9 cellular contexts compared by ENCODE assay signal in genomic region chr6:146785001-146785585, GRCh38.
A peak's percentile ranks its signal among the peaks of the same experiment; 100 is the strongest.
DNase-seq lines count a peak whose midpoint lies in the region; TF ChIP-seq lines count a peak whose summit lies in the region.
"Had no signal": no experiment of that assay in that cellular context is flagged by ENCODE, and none has a peak within 500 bp of the region (broad histone marks: within the 10 kb centered on the region; RNA-seq: fewer than 3 reads in every experiment).

No MANE protein-coding gene starts in this region.

- H3K36me3 ChIP-seq in neuronal stem cell (replicated peaks in 1 of 2; ENCODE audit: control insufficient read depth in 2 of 2, insufficient read depth in 2 of 2, low read length in 2 of 2): no peaks in the 10 kb centered on the region
- no peaks in the 10 kb centered on the region for H3K36me3 ChIP-seq in sigmoid colon

- no peak overlapping the region for H4K91ac ChIP-seq in neuronal stem cell (ENCODE audit: low read depth, low read length, poor library complexity)

- H3K4me1 ChIP-seq in neuronal stem cell (ENCODE audit: control insufficient read depth in 2 of 2, insufficient read depth in 1 of 2, low read depth in 1 of 2, low read length in 2 of 2): no peaks in the 10 kb centered on the region
- peaks cover 0 to 4% (median 0%) of the 10 kb centered on the region in 4 donors for H3K4me1 ChIP-seq in sigmoid colon

- no peak for TF ChIP-seq EP300 in sigmoid colon (IDR thresholded peaks at IDR 0.05)

- intact Hi-C loops in sigmoid colon (cut with DNase I): no loop called here

- no peak overlapping the region for H3K4ac ChIP-seq in neuronal stem cell (ENCODE audit: low read length)

- H3K14ac ChIP-seq in neuronal stem cell (ENCODE audit: low read length): no peak overlapping the region

- no peak overlapping the region for H2BK12ac ChIP-seq in neuronal stem cell (ENCODE audit: low read length)

- no peak overlapping the region for H3K23ac ChIP-seq in neuronal stem cell (ENCODE audit: low read depth, low read length, poor library complexity)

- H3K4me3 ChIP-seq in AG09309 (ENCODE audit: control insufficient read depth, low read depth, low read length): no peak overlapping the region
- no peak overlapping the region for H3K4me3 ChIP-seq in HFF-Myc (replicated peaks; ENCODE audit: low read depth, low read length)
- no peak overlapping the region for H3K4me3 ChIP-seq in neuronal stem cell (ENCODE audit: low read length in 2 of 2)
- H3K4me3 ChIP-seq in sigmoid colon: no peak overlapping the region

- no peak overlapping the region for H2AK5ac ChIP-seq in neuronal stem cell (ENCODE audit: low read depth, low read length)

- no peak overlapping the region for H2AFZ ChIP-seq in neuronal stem cell (ENCODE audit: low read length)

- no peak overlapping the region for H2BK15ac ChIP-seq in neuronal stem cell (ENCODE audit: low read length)

- no peak overlapping the region for H3K9ac ChIP-seq in neuronal stem cell (ENCODE audit: low read depth, low read length, poor library complexity)

- H3K27me3 ChIP-seq in neuronal stem cell (ENCODE audit: control insufficient read depth in 3 of 3, insufficient read depth in 3 of 3, low read depth in 1 of 3, low read length in 3 of 3): no peaks in the 10 kb centered on the region
- no peaks in the 10 kb centered on the region for H3K27me3 ChIP-seq in sigmoid colon

- no peak overlapping the region for H3K27ac ChIP-seq in neuronal stem cell (replicated peaks; ENCODE audit: low read length)
- no peak overlapping the region for H3K27ac ChIP-seq in sigmoid colon

- no peaks in the 10 kb centered on the region for H3K79me1 ChIP-seq in neuronal stem cell (ENCODE audit: low read depth, low read length)

- no peak overlapping the region for H2BK5ac ChIP-seq in neuronal stem cell (ENCODE audit: low read length)

- DNase-seq in AG09309 (ENCODE audit: low read depth) (no peak), HFF-Myc (ENCODE audit: extremely low read depth, low read depth) (peak; percentile 32), M059J (ENCODE audit: low read depth) (peak; percentile 70), RPMI7951 (ENCODE audit: low read depth) (peak; percentile 51), dermis blood vessel endothelial cell (peak; percentile 70), neuronal stem cell (ENCODE audit: low spot score) (peak; percentile 46), sigmoid colon (no peak)
- DNase-seq: right cardiac atrium had no signal

- no peak overlapping the region for H4K8ac ChIP-seq in neuronal stem cell (ENCODE audit: low read depth, low read length)

- no peak for TF ChIP-seq POLR2A in sigmoid colon (IDR thresholded peaks at IDR 0.05)

- H2BK120ac ChIP-seq in neuronal stem cell (ENCODE audit: low read depth, low read length): no peak overlapping the region

- H3K4me2 ChIP-seq in neuronal stem cell (ENCODE audit: insufficient read depth, low read length, poor library complexity, severe bottlenecking): no peak overlapping the region

- H3K9me3 ChIP-seq in neuronal stem cell (replicated peaks in 1 of 2; ENCODE audit: control insufficient read depth in 2 of 2, insufficient read depth in 1 of 2, low read depth in 1 of 2, low read length in 2 of 2): no peaks in the 10 kb centered on the region
- H3K9me3 ChIP-seq in sigmoid colon: no peaks in the 10 kb centered on the region

- peak; percentile 55 for TF ChIP-seq CTCF in AG09309 (IDR thresholded peaks at IDR 0.05; ENCODE audit: control insufficient read depth, insufficient read depth, low read depth, low read length, missing control alignments)
- peak; percentile 53 for TF ChIP-seq CTCF in GM12872 (IDR thresholded peaks at IDR 0.05; ENCODE audit: insufficient read depth, low read depth, low read length)
- TF ChIP-seq CTCF in HFF-Myc (IDR thresholded peaks at IDR 0.05; ENCODE audit: low read depth, low read length, missing control alignments): peak; percentile 61
- no peak for TF ChIP-seq CTCF in sigmoid colon (IDR thresholded peaks at IDR 0.05)

- no peak overlapping the region for H3K18ac ChIP-seq in neuronal stem cell (ENCODE audit: low read length)

- WGBS in neuronal stem cell (ENCODE audit: extremely low coverage in 2 of 2, insufficient read length in 2 of 2, insufficient replicate concordance in 1 of 2), 2 donors: no CpG with 5 or more reads among the region's 5 CpGs
- WGBS in sigmoid colon, 2 donors: 41 to 53% methylated on average over 5 of the region's 5 CpGs

Comparison
In these comparisons a context has a peak if more than half of its experiments do, and no peak if none do; other contexts are left out.
1. DNase-seq: peak in HFF-Myc (single experiment), M059J (single experiment), RPMI7951 (single experiment), dermis blood vessel endothelial cell (single experiment) and neuronal stem cell (single experiment); none in AG09309 (single experiment) and sigmoid colon (single experiment).
2. CTCF ChIP-seq: peak in AG09309 (single experiment), GM12872 (single experiment) and HFF-Myc (single experiment); none in sigmoid colon (0 of 4).